8 cellular contexts compared by ENCODE assay signal in the genomic region with DNA sequence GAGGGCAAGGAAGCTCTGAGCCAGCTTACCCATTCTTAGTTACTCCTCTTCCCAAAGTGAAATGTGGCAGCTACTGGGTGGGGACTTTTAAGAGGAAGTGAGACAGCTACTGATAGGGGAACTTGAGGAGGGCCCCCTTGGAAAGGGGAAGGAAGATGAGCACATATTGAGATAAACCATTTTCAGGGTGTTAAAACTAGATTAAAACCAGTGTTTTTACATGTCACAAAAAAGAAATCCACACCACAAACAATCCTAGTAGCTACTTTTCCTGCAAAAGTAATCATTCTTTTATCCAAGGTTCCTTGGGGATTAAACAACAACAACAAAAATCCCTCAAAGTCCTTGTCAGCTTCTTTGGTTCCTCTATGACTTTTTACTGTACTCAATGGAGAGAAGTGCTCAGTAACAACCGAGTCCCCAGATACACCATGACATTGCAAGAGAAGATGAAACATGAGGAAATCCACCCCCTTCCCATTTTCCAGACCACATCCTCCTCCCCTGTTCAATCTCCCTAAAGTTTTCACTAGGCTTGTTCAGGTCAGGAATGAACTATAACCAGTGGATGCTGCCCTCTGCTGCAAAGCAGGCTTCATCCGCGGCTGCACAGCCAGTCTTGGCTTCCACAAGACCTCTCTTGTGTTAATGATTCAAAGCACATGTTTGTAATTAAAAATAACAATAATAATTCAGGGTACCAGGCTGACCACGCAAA.
DNase-seq lines count a peak whose midpoint lies in the region; ATAC-seq, FAIRE-seq and TF ChIP-seq lines count a peak whose summit lies in the region.

No MANE protein-coding gene starts in this region.

- H3K4me2 ChIP-seq in neural progenitor cell: no peak overlapping the region

- peak; percentile 70 for ATAC-seq in GM18868 (IDR thresholded peaks at IDR 0.05; ENCODE audit: unreplicated experiment)

- TF ChIP-seq CTCF in neural progenitor cell (IDR thresholded peaks at IDR 0.05) (peak; percentile 33), GM13976 (IDR thresholded peaks at IDR 0.05; ENCODE audit: borderline replicate concordance, control extremely low read depth, extremely low read depth, insufficient read depth, missing control alignments) (no peak)

- H4K20me1 ChIP-seq in neural progenitor cell (ENCODE audit: low read depth): no peaks in the 10 kb centered on the region

- no peak for FAIRE-seq in urothelium cell line (lab: Jason Lieb, UNC)

- no peaks in the 10 kb centered on the region for H3K9me3 Mint-ChIP-seq in neural progenitor cell

- peaks cover 3% of the 10 kb centered on the region for H3K36me3 ChIP-seq in neural progenitor cell

- DNase-seq in HuH-7 (ENCODE audit: low spot score) (peak; percentile 26), cerebellar cortex (ENCODE audit: low spot score) (peak; percentile 16), neural progenitor cell (ENCODE audit: low spot score) (peak; percentile 29), urothelium cell line (ENCODE audit: low spot score) (no peak), LoVo (ENCODE audit: low spot score) (no peak), GM13976 (ENCODE audit: low spot score) (no peak)
- DNase-seq in stimulated activated naive CD4-positive, alpha-beta T cell treated with Interleukin-2 at 50 U/mL for 16 hours (lab: John Stamatoyannopoulos, UW): no peak

- H3K4me3 Mint-ChIP-seq in neural progenitor cell: no peak overlapping the region

- H3K4me1 Mint-ChIP-seq in neural progenitor cell: peaks cover 21% of the 10 kb centered on the region

- in situ Hi-C loops in GM13976 (cut with MboI; ENCODE audit: low sequenced_read_pairs, unreplicated experiment): loop anchor here (10.0 kb wide), 2 partner anchors 175 to 405 kb away; a partner anchor contains a TSS

- H3K36me3 Mint-ChIP-seq in neural progenitor cell: no peaks in the 10 kb centered on the region

- no peaks in the 10 kb centered on the region for H3K79me2 ChIP-seq in neural progenitor cell (ENCODE audit: low read depth)

- H3K27ac ChIP-seq in neural progenitor cell: no peak overlapping the region

- no peak overlapping the region for H3K9ac ChIP-seq in neural progenitor cell

- H3K27me3 ChIP-seq in neural progenitor cell: no peaks in the 10 kb centered on the region

- peaks cover 5% of the 10 kb centered on the region for H3K27me3 Mint-ChIP-seq in neural progenitor cell (ENCODE audit: insufficient read depth, low read depth)

- no peak overlapping the region for H3K4me3 ChIP-seq in neural progenitor cell

- H3K27ac Mint-ChIP-seq in neural progenitor cell: no peak overlapping the region

- H3K9me3 ChIP-seq in neural progenitor cell (ENCODE audit: low read depth): no peaks in the 10 kb centered on the region

- no peaks in the 10 kb centered on the region for H3K4me1 ChIP-seq in neural progenitor cell

- H2AFZ ChIP-seq in neural progenitor cell (replicated peaks): no peak overlapping the region

- no peaks in the 10 kb centered on the region for H3F3A ChIP-seq in neural progenitor cell (ENCODE audit: low read depth)

Comparison
In these comparisons a context has a peak if more than half of its experiments do, and no peak if none do; other contexts are left out.
1. DNase-seq: peak in HuH-7 (single experiment), cerebellar cortex (single experiment) and neural progenitor cell (single experiment); none in urothelium cell line (single experiment), LoVo (single experiment), stimulated activated naive CD4-positive, alpha-beta T cell treated with Interleukin-2 at 50 U/mL for 16 hours (single experiment) and GM13976 (single experiment).